In the genomic region with DNA sequence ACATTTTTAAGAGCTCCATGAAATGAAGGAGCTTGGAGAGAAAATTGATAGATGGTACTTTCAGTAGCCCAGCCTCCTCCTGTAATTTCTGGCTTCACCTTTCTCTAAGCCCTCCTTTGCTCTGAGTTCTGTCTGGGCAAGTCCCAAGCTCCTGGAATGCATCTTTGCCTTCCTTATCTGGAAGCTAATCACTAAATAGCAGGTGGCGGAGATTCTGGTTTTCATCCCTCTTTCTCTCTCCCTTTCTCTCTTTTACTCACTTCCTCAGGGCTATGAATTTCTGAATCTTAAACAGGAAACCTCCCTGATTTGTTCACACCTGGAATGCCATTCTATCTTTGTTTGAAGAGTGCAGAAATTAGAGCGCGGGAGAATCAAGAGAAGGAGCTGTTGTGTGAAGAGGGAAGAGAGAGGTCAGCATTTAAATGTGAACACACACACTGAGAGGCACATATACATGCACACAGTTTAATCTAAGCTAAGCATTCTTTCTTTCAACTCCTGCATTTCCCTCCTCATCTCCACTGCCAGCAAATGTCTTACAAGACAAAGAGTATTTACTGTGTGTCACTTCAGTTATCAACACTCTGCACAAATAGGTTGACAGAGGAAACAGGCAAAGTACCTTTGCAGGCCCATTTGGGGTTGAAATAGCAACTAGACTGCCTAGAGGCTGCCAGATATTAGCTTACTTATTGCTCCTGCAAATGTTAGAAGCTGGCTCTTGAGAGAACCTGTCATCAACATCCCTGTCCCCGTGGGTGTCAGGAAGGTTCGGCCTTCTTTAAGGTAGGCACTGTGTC, we compare ENCODE assay signal across 18 cellular contexts.
DNase-seq lines count a peak whose midpoint lies in the region; ATAC-seq and TF ChIP-seq lines count a peak whose summit lies in the region.
"Had no signal": no experiment of that assay in that cellular context is flagged by ENCODE, and none has a peak within 500 bp of the region (broad histone marks: within the 10 kb centered on the region; RNA-seq: fewer than 3 reads in every experiment).

No MANE protein-coding gene starts in this region.

- peak; percentile 51 for TF ChIP-seq EP300 in neural cell (conservative IDR thresholded peaks at IDR 0.05; ENCODE audit: poor library complexity, severe bottlenecking)

- H3K27ac ChIP-seq in endodermal cell (ENCODE audit: low read depth, low read length), result no peak overlapping the region
- no peak overlapping the region for H3K27ac ChIP-seq in neural cell (ENCODE audit: low read length)
- H3K27ac ChIP-seq: VCaP had no signal

- no peaks in the 10 kb centered on the region for H3K9me2 ChIP-seq in neural cell (ENCODE audit: insufficient read depth, low read length)

- no peak for ATAC-seq in HG03139 (IDR thresholded peaks at IDR 0.05; ENCODE audit: unreplicated experiment)
- ATAC-seq: GM12878; natural killer cell treated with Interleukin-12 subunit alpha and Interleukin-12 subunit beta and Interleukin-15 and Interleukin-18, amount 100 ng/mL, for 72 hours; stimulated activated naive CD8-positive, alpha-beta T cell treated with anti-CD3 and anti-CD28 coated beads, Interleukin-15, amount 100 ng/mL, for 72 hours had no signal

- H3K9me3 ChIP-seq in endodermal cell (ENCODE audit: control insufficient read depth, low read length) (no peaks in the 10 kb centered on the region), neural cell (ENCODE audit: low read length) (no peaks in the 10 kb centered on the region), BE2C (no peaks in the 10 kb centered on the region; the same call in 1 of the 2 replicates)

- H3K36me3 Mint-ChIP-seq in endodermal cell (ENCODE audit: low read depth), result peaks cover under 1% of the 10 kb centered on the region
- H3K36me3 Mint-ChIP-seq: natural killer cell treated with Interleukin-12 subunit alpha and Interleukin-12 subunit beta and Interleukin-15 and Interleukin-18, amount 100 ng/mL, for 72 hours had no signal

- no peaks in the 10 kb centered on the region for H4K20me1 ChIP-seq in neural cell (ENCODE audit: insufficient read depth)

- peak; percentile 70 for DNase-seq in ELF-1 (ENCODE audit: low read depth, low spot score)
- DNase-seq in NCI-H2171 treated with DMSO at 0.1 percent for 48 hours (lab: John Stamatoyannopoulos, UW), result peak; percentile 59
- peak; percentile 62 for DNase-seq in endodermal cell
- DNase-seq in NCI-H748 treated with DMSO at 0.1 percent for 48 hours (lab: John Stamatoyannopoulos, UW), result no peak
- DNase-seq in BE2C, result no peak
- DNase-seq in HK-2 (ENCODE audit: unreplicated experiment), result no peak
- DNase-seq: activated CD8-positive, alpha-beta memory T cell treated with anti-CD3 and anti-CD28 coated beads for 24 hours; activated effector memory CD4-positive, alpha-beta T cell treated with Interleukin-2 at 50 U/mL for 16 hours; amniotic stem cell; foreskin melanocyte; NCI-H1694 treated with DMSO at 0.1 percent for 48 hours; NCI-H526; stimulated activated naive CD8-positive, alpha-beta T cell treated with anti-CD3 and anti-CD28 coated beads, Interleukin-15, amount 100 ng/mL, for 72 hours had no signal

- H3K9me3 Mint-ChIP-seq in endodermal cell, result no peaks in the 10 kb centered on the region
- H3K9me3 Mint-ChIP-seq: stimulated activated naive CD8-positive, alpha-beta T cell treated with anti-CD3 and anti-CD28 coated beads, Interleukin-15, amount 100 ng/mL, for 72 hours had no signal

- H3K4me1 Mint-ChIP-seq in endodermal cell, result peaks cover 71% of the 10 kb centered on the region
- H3K4me1 Mint-ChIP-seq: stimulated activated naive CD8-positive, alpha-beta T cell treated with anti-CD3 and anti-CD28 coated beads, Interleukin-15, amount 100 ng/mL, for 72 hours had no signal

- H2AFZ ChIP-seq in neural cell (ENCODE audit: low read depth, low read length), result no peak overlapping the region

- peak overlapping the region; percentile 13 for H3K4me3 ChIP-seq in endodermal cell (ENCODE audit: low read length)
- no peak overlapping the region for H3K4me3 ChIP-seq in neural cell (ENCODE audit: low read length)
- H3K4me3 ChIP-seq in BE2C (ENCODE audit: low read depth, low read length), result no peak overlapping the region
- H3K4me3 ChIP-seq: GM12878 had no signal

- H3K4me1 ChIP-seq in endodermal cell (ENCODE audit: control insufficient read depth, insufficient read depth, low read length), result peaks cover 46% of the 10 kb centered on the region
- no peaks in the 10 kb centered on the region for H3K4me1 ChIP-seq in BE2C

- no peak overlapping the region for H3K9ac ChIP-seq in endodermal cell (ENCODE audit: extremely low read depth, low read length, poor library complexity, severe bottlenecking)
- no peak overlapping the region for H3K9ac ChIP-seq in neural cell (ENCODE audit: low read length)

- no peaks in the 10 kb centered on the region for H3F3A ChIP-seq in neural cell (ENCODE audit: insufficient read depth, low read length, poor library complexity, severe bottlenecking)

- TF ChIP-seq CTCF in endodermal cell (conservative IDR thresholded peaks at IDR 0.05) (no peak), neural cell (IDR thresholded peaks at IDR 0.05; ENCODE audit: poor library complexity, severe bottlenecking) (no peak), BE2C (IDR thresholded peaks at IDR 0.05; ENCODE audit: low read depth, low read length) (no peak)

- H3K27ac Mint-ChIP-seq in endodermal cell, result peak overlapping the region; percentile 85
- H3K27ac Mint-ChIP-seq: natural killer cell treated with Interleukin-12 subunit alpha and Interleukin-12 subunit beta and Interleukin-15 and Interleukin-18, amount 100 ng/mL, for 72 hours; stimulated activated naive CD8-positive, alpha-beta T cell treated with anti-CD3 and anti-CD28 coated beads, Interleukin-15, amount 100 ng/mL, for 72 hours had no signal

- TF ChIP-seq RAD21 in neural cell (conservative IDR thresholded peaks at IDR 0.05), result no peak

- H3K36me3 ChIP-seq in endodermal cell (ENCODE audit: control insufficient read depth, insufficient read depth, low read length) (no peaks in the 10 kb centered on the region), neural cell (ENCODE audit: insufficient read depth, low read length) (no peaks in the 10 kb centered on the region), BE2C (no peaks in the 10 kb centered on the region)

- no peak overlapping the region for H3K4me2 ChIP-seq in neural cell (ENCODE audit: low read length)

- H3K79me2 ChIP-seq in neural cell (replicated peaks; ENCODE audit: insufficient read depth, low read length), result no peaks in the 10 kb centered on the region

- peak overlapping the region; percentile 5 for H3K4me3 Mint-ChIP-seq in endodermal cell
- H3K4me3 Mint-ChIP-seq: natural killer cell treated with Interleukin-12 subunit alpha and Interleukin-12 subunit beta and Interleukin-15 and Interleukin-18, amount 100 ng/mL, for 72 hours; stimulated activated naive CD8-positive, alpha-beta T cell treated with anti-CD3 and anti-CD28 coated beads, Interleukin-15, amount 100 ng/mL, for 72 hours had no signal

- WGBS in endodermal cell (ENCODE audit: insufficient coverage in 1 of 2, insufficient read length in 1 of 2), 2 experiments, result 62 to 88% methylated on average over 2 to 5 of the region's 5 CpGs

- H3K27me3 ChIP-seq in endodermal cell (ENCODE audit: control insufficient read depth, insufficient read depth, low read length, poor library complexity, severe bottlenecking) (no peaks in the 10 kb centered on the region), neural cell (ENCODE audit: insufficient read depth, low read depth, low read length) (no peaks in the 10 kb centered on the region), BE2C (no peaks in the 10 kb centered on the region)

- no peaks in the 10 kb centered on the region for H3K27me3 Mint-ChIP-seq in endodermal cell (ENCODE audit: insufficient read depth)

TF ChIP-seq in neural cell, 6 proteins besides CTCF, POLR2A, EP300 and RAD21:
- TF ChIP-seq POLR2AphosphoS5 (IDR thresholded peaks at IDR 0.05), result peak; percentile 42
- TF ChIP-seq, protein P1, sequence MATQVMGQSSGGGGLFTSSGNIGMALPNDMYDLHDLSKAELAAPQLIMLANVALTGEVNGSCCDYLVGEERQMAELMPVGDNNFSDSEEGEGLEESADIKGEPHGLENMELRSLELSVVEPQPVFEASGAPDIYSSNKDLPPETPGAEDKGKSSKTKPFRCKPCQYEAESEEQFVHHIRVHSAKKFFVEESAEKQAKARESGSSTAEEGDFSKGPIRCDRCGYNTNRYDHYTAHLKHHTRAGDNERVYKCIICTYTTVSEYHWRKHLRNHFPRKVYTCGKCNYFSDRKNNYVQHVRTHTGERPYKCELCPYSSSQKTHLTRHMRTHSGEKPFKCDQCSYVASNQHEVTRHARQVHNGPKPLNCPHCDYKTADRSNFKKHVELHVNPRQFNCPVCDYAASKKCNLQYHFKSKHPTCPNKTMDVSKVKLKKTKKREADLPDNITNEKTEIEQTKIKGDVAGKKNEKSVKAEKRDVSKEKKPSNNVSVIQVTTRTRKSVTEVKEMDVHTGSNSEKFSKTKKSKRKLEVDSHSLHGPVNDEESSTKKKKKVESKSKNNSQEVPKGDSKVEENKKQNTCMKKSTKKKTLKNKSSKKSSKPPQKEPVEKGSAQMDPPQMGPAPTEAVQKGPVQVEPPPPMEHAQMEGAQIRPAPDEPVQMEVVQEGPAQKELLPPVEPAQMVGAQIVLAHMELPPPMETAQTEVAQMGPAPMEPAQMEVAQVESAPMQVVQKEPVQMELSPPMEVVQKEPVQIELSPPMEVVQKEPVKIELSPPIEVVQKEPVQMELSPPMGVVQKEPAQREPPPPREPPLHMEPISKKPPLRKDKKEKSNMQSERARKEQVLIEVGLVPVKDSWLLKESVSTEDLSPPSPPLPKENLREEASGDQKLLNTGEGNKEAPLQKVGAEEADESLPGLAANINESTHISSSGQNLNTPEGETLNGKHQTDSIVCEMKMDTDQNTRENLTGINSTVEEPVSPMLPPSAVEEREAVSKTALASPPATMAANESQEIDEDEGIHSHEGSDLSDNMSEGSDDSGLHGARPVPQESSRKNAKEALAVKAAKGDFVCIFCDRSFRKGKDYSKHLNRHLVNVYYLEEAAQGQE (IDR thresholded peaks at IDR 0.05; ENCODE audit: borderline replicate concordance), result no peak
TF ChIP-seq in neural cell: peak in this region for 1.

Comparison
In these comparisons a context has a peak if more than half of its experiments do, and no peak if none do; other contexts are left out.
1. DNase-seq: peak in ELF-1 (single experiment), NCI-H2171 treated with DMSO at 0.1 percent for 48 hours (single experiment) and endodermal cell (single experiment); none in NCI-H748 treated with DMSO at 0.1 percent for 48 hours (single experiment), BE2C (single experiment) and HK-2 (single experiment).